ENCODE assay signal across 8 cellular contexts in the genomic region with DNA sequence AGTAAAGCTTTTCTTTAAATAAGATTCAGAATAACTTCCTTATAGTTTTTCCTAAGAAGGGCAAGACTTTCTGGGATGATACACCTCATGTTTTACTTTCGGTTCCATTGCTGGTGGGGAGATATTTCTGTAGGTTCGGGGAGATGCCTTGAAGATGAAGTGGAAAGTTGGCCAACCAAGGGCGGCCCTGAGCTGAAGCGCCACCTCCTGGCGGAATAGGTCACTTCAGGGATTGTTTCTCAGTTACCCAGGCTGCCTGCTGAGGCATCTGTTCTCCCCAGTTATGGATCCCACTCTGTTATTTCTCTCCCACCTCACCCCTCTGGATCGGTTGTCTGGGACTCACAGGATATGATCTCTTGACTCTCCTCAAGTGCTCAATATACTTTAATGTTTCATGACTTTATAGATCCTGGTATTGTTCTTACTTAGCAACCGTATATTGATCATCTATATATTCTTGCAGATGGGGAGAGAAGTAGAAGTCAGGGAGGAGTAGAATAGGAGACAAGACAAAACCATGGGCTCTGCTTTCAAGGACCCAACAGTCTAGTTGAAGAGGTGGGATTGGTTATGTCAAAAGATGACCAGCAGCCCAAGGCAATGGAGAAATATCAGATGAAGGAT. TPM values are rescaled to one million over a fixed set of nuclear protein-coding genes. Genes with fewer than 3 reads are reported as not detected.
DNase-seq lines count a peak whose midpoint lies in the region; ATAC-seq and TF ChIP-seq lines count a peak whose summit lies in the region.

No MANE protein-coding gene starts in this region.

- no peak overlapping the region for H3K4me3 ChIP-seq in SU-DHL-6 (ENCODE audit: insufficient read depth, low read length, poor library complexity, severe bottlenecking)

- H3K9me3 Mint-ChIP-seq in activated naive CD8-positive, alpha-beta T cell treated with anti-CD3 and anti-CD28 coated beads for 36 hours = no peaks in the 10 kb centered on the region

- no peaks in the 10 kb centered on the region for H3K4me1 Mint-ChIP-seq in activated naive CD8-positive, alpha-beta T cell treated with anti-CD3 and anti-CD28 coated beads for 36 hours

- H2AFZ ChIP-seq in SU-DHL-6 (ENCODE audit: low read depth, low read length, severe bottlenecking) = no peak overlapping the region

- H4K20me1 ChIP-seq in SU-DHL-6 (ENCODE audit: low read depth, low read length) = no peaks in the 10 kb centered on the region

- no peaks in the 10 kb centered on the region for H3K9me2 ChIP-seq in SU-DHL-6 (replicated peaks; ENCODE audit: insufficient read depth, low read length)

- peak; percentile 65 for TF ChIP-seq CTCF in SU-DHL-6 (IDR thresholded peaks at IDR 0.05; ENCODE audit: insufficient read depth, low read length, poor library complexity, severe bottlenecking)

- H3K79me2 ChIP-seq in SU-DHL-6 (ENCODE audit: insufficient read depth, low read length) = no peaks in the 10 kb centered on the region

- peak; percentile 74 for DNase-seq in ELF-1 (ENCODE audit: low read depth, low spot score)
- peak; percentile 55 for DNase-seq in activated naive CD8-positive, alpha-beta T cell treated with anti-CD3 and anti-CD28 coated beads for 36 hours
- DNase-seq in iPS-NIHi11 (ENCODE audit: low spot score) = peak; percentile 78
- peak; percentile 67 for DNase-seq in stimulated activated CD4-positive, alpha-beta T cell treated with anti-CD3 and anti-CD28 coated beads, Interleukin-1b, Interleukin-23, amount 100 ng/mL, for 48 hours

- H3F3A ChIP-seq in SU-DHL-6 (ENCODE audit: insufficient read depth) = no peaks in the 10 kb centered on the region

- no peaks in the 10 kb centered on the region for H3K36me3 Mint-ChIP-seq in activated naive CD8-positive, alpha-beta T cell treated with anti-CD3 and anti-CD28 coated beads for 36 hours

- H3K27ac Mint-ChIP-seq in activated naive CD8-positive, alpha-beta T cell treated with anti-CD3 and anti-CD28 coated beads for 36 hours = no peak overlapping the region

- ATAC-seq in GM21360 (IDR thresholded peaks at IDR 0.05; ENCODE audit: unreplicated experiment) = peak; percentile 91
- peak; percentile 96 for ATAC-seq in HG03565 (IDR thresholded peaks at IDR 0.05; ENCODE audit: unreplicated experiment)
- no peak for ATAC-seq in HG02840 (IDR thresholded peaks at IDR 0.05; ENCODE audit: low FRiP score, unreplicated experiment)

- no peak overlapping the region for H3K9ac ChIP-seq in SU-DHL-6 (ENCODE audit: low read length)

- H3K36me3 ChIP-seq in SU-DHL-6 (ENCODE audit: low read length) = no peaks in the 10 kb centered on the region

- no peak overlapping the region for H3K4me3 Mint-ChIP-seq in activated naive CD8-positive, alpha-beta T cell treated with anti-CD3 and anti-CD28 coated beads for 36 hours

- H3K27me3 ChIP-seq in SU-DHL-6 (ENCODE audit: low read length) = no peaks in the 10 kb centered on the region

- H3K9me3 ChIP-seq in SU-DHL-6 (ENCODE audit: insufficient read depth, low read length) = no peaks in the 10 kb centered on the region

- H3K27me3 Mint-ChIP-seq in activated naive CD8-positive, alpha-beta T cell treated with anti-CD3 and anti-CD28 coated beads for 36 hours = no peaks in the 10 kb centered on the region

- no peak overlapping the region for H3K27ac ChIP-seq in SU-DHL-6 (ENCODE audit: low read depth, low read length)

- H3K4me2 ChIP-seq in SU-DHL-6 (ENCODE audit: low read depth, low read length, poor library complexity, severe bottlenecking) = no peak overlapping the region

RNA-seq across cellular contexts. Expression of a gene that starts 23.4 kb away (rescaled TPM):
- not detected for total RNA-seq in activated naive CD8-positive, alpha-beta T cell treated with anti-CD3 and anti-CD28 coated beads for 36 hours
